Comparison of ENCODE assay signal across 14 cellular contexts in genomic region chr6:125220712-125221111, GRCh38.
DNase-seq lines count a peak whose midpoint lies in the region; ATAC-seq and TF ChIP-seq lines count a peak whose summit lies in the region.
"Had no signal": no experiment of that assay in that cellular context is flagged by ENCODE, and none has a peak within 500 bp of the region (broad histone marks: within the 10 kb centered on the region; RNA-seq: fewer than 3 reads in every experiment).

No MANE protein-coding gene starts in this region.

- no peak overlapping the region for H3K4me3 ChIP-seq in ascending aorta
- H3K4me3 ChIP-seq in heart left ventricle, result no peak overlapping the region
- no peak overlapping the region for H3K4me3 ChIP-seq in neuronal stem cell (ENCODE audit: low read length in 2 of 2)
- H3K4me3 ChIP-seq in upper lobe of left lung, result no peak overlapping the region

- H3K9me3 ChIP-seq in ascending aorta (no peaks in the 10 kb centered on the region), heart left ventricle (no peaks in the 10 kb centered on the region), neuronal stem cell (replicated peaks in 1 of 2; ENCODE audit: control insufficient read depth in 2 of 2, insufficient read depth in 1 of 2, low read depth in 1 of 2, low read length in 2 of 2) (no peaks in the 10 kb centered on the region), upper lobe of left lung (no peaks in the 10 kb centered on the region)

- WGBS in heart left ventricle, 4 donors, result 54 to 69% (median 58%) methylated on average over 2 of the region's 2 CpGs
- WGBS in neuronal stem cell (ENCODE audit: extremely low coverage in 2 of 2, insufficient read length in 2 of 2, insufficient replicate concordance in 1 of 2), 2 donors, result no CpG with 5 or more reads among the region's 2 CpGs
- WGBS in upper lobe of left lung, 2 donors, result 70 to 83% methylated on average over 2 of the region's 2 CpGs

- H4K91ac ChIP-seq in neuronal stem cell (ENCODE audit: low read depth, low read length, poor library complexity), result no peak overlapping the region

- intact Hi-C loops in ascending aorta (cut with DNase I), result loop anchor here (5.0 kb wide), 1 partner anchor 42 kb away; no protein-coding TSS in a partner anchor
- intact Hi-C loops in heart left ventricle (cut with DNase I), result no loop called here

- peaks cover 20% of the 10 kb centered on the region for H3K4me1 Mint-ChIP-seq in osteocyte (ENCODE audit: unreplicated experiment)
- H3K4me1 Mint-ChIP-seq: activated naive CD4-positive, alpha-beta T cell treated with anti-CD3 and anti-CD28 coated beads, Interleukin-2, amount 50 U/mL, for 24 hours had no signal

- H3K27me3 Mint-ChIP-seq in osteocyte (ENCODE audit: unreplicated experiment), result no peaks in the 10 kb centered on the region

- TF ChIP-seq POLR2A in heart left ventricle (IDR thresholded peaks at IDR 0.05) (no peak), upper lobe of left lung (IDR thresholded peaks at IDR 0.05) (no peak)

- TF ChIP-seq CTCF in ascending aorta (IDR thresholded peaks at IDR 0.05) (no peak), heart left ventricle (IDR thresholded peaks at IDR 0.05) (peak in 1 of 12 donors; percentile 25), upper lobe of left lung (IDR thresholded peaks at IDR 0.05) (peak in 1 of 6 experiments; percentile 21), osteocyte (IDR thresholded peaks at IDR 0.05) (no peak)

- peak; percentile 86 to 92 (median 89) for ATAC-seq in heart left ventricle
- peak; percentile 70 to 81 for ATAC-seq in upper lobe of left lung (ENCODE audit: low FRiP score in 2 of 2)
- ATAC-seq: PC-3 had no signal

- no peak overlapping the region for H3K4ac ChIP-seq in neuronal stem cell (ENCODE audit: low read length)

- H3K9ac ChIP-seq in neuronal stem cell (ENCODE audit: low read depth, low read length, poor library complexity), result no peak overlapping the region

- H4K8ac ChIP-seq in neuronal stem cell (ENCODE audit: low read depth, low read length), result no peak overlapping the region

- H2BK12ac ChIP-seq in neuronal stem cell (ENCODE audit: low read length), result no peak overlapping the region

- peak in 1 of 2 donors; percentile 75 for DNase-seq in ascending aorta (ENCODE audit: low spot score in 2 of 2)
- DNase-seq in heart left ventricle, result peak in 4 of 5 donors; percentile 37 to 51 (median 44)
- DNase-seq in neuronal stem cell (ENCODE audit: low spot score), result no peak
- DNase-seq in upper lobe of left lung, result peak in 1 of 2 donors; percentile 60
- DNase-seq in 8988T, result no peak
- no peak for DNase-seq in NCI-H2081 treated with DMSO at 0.1 percent for 48 hours (lab: John Stamatoyannopoulos, UW)
- DNase-seq in osteocyte (ENCODE audit: extremely low spot score, unreplicated experiment), result no peak
- DNase-seq in T1000 (lab: John Stamatoyannopoulos, UW), result no peak
- DNase-seq: COR-L47, dermis blood vessel endothelial cell, mesendoderm, NCI-H2227 treated with DMSO at 0.1 percent for 48 hours, PC-3 had no signal

- H3K4me1 ChIP-seq in ascending aorta (peaks cover 13 to 29% of the 10 kb centered on the region in 2 donors), heart left ventricle (peaks cover 0 to 61% (median 20%) of the 10 kb centered on the region in 12 donors), neuronal stem cell (ENCODE audit: control insufficient read depth in 2 of 2, insufficient read depth in 1 of 2, low read depth in 1 of 2, low read length in 2 of 2) (peaks cover 10 to 12% of the 10 kb centered on the region in 2 donors), upper lobe of left lung (peaks cover 0 to 12% (median 0%) of the 10 kb centered on the region in 4 donors)

- H3K4me3 Mint-ChIP-seq in osteocyte (ENCODE audit: unreplicated experiment), result no peak overlapping the region
- H3K4me3 Mint-ChIP-seq: activated naive CD4-positive, alpha-beta T cell treated with anti-CD3 and anti-CD28 coated beads, Interleukin-2, amount 50 U/mL, for 24 hours had no signal

- H3K18ac ChIP-seq in neuronal stem cell (ENCODE audit: low read length), result no peak overlapping the region

- H3K79me1 ChIP-seq in neuronal stem cell (ENCODE audit: low read depth, low read length), result no peaks in the 10 kb centered on the region

- no peak overlapping the region for H3K23ac ChIP-seq in neuronal stem cell (ENCODE audit: low read depth, low read length, poor library complexity)

- no peak overlapping the region for H2AK5ac ChIP-seq in neuronal stem cell (ENCODE audit: low read depth, low read length)

- H2BK5ac ChIP-seq in neuronal stem cell (ENCODE audit: low read length), result no peak overlapping the region

- H3K27me3 ChIP-seq in ascending aorta, result no peaks in the 10 kb centered on the region
- H3K27me3 ChIP-seq in heart left ventricle, result no peaks in the 10 kb centered on the region
- H3K27me3 ChIP-seq in neuronal stem cell (ENCODE audit: control insufficient read depth in 3 of 3, insufficient read depth in 3 of 3, low read depth in 1 of 3, low read length in 3 of 3), result no peaks in the 10 kb centered on the region
- no peaks in the 10 kb centered on the region for H3K27me3 ChIP-seq in upper lobe of left lung

- H3K4me2 ChIP-seq in neuronal stem cell (ENCODE audit: insufficient read depth, low read length, poor library complexity, severe bottlenecking), result no peak overlapping the region

- H3K14ac ChIP-seq in neuronal stem cell (ENCODE audit: low read length), result no peak overlapping the region

- H2BK15ac ChIP-seq in neuronal stem cell (ENCODE audit: low read length), result no peak overlapping the region

- H3K36me3 ChIP-seq in ascending aorta, result no peaks in the 10 kb centered on the region
- no peaks in the 10 kb centered on the region for H3K36me3 ChIP-seq in heart left ventricle
- H3K36me3 ChIP-seq in neuronal stem cell (replicated peaks in 1 of 2; ENCODE audit: control insufficient read depth in 2 of 2, insufficient read depth in 2 of 2, low read length in 2 of 2), result no peaks in the 10 kb centered on the region
- no peaks in the 10 kb centered on the region for H3K36me3 ChIP-seq in upper lobe of left lung

- peak overlapping the region; percentile 75 for H2AFZ ChIP-seq in neuronal stem cell (ENCODE audit: low read length)

- H3K9me3 Mint-ChIP-seq in osteocyte (ENCODE audit: unreplicated experiment), result no peaks in the 10 kb centered on the region
- H3K9me3 Mint-ChIP-seq: activated naive CD4-positive, alpha-beta T cell treated with anti-CD3 and anti-CD28 coated beads, Interleukin-2, amount 50 U/mL, for 24 hours had no signal

- no peak for TF ChIP-seq EP300 in upper lobe of left lung (IDR thresholded peaks at IDR 0.05)

- H3K27ac ChIP-seq in ascending aorta, result peak overlapping the region; percentile 80 to 90
- peak overlapping the region; percentile 3 to 84 (median 66) for H3K27ac ChIP-seq in heart left ventricle
- no peak overlapping the region for H3K27ac ChIP-seq in neuronal stem cell (replicated peaks; ENCODE audit: low read length)
- no peak overlapping the region for H3K27ac ChIP-seq in upper lobe of left lung

- H3K27ac Mint-ChIP-seq in osteocyte (ENCODE audit: unreplicated experiment), result no peak overlapping the region
- H3K27ac Mint-ChIP-seq: activated naive CD4-positive, alpha-beta T cell treated with anti-CD3 and anti-CD28 coated beads, Interleukin-2, amount 50 U/mL, for 24 hours had no signal

- H2BK120ac ChIP-seq in neuronal stem cell (ENCODE audit: low read depth, low read length), result no peak overlapping the region

- H3K36me3 Mint-ChIP-seq in osteocyte (ENCODE audit: unreplicated experiment), result no peaks in the 10 kb centered on the region
- H3K36me3 Mint-ChIP-seq: activated naive CD4-positive, alpha-beta T cell treated with anti-CD3 and anti-CD28 coated beads, Interleukin-2, amount 50 U/mL, for 24 hours had no signal

Comparison
In these comparisons a context has a peak if more than half of its experiments do, and no peak if none do; other contexts are left out.
1. DNase-seq: peak in heart left ventricle (4 of 5); none in neuronal stem cell (single experiment), 8988T (single experiment), NCI-H2081 treated with DMSO at 0.1 percent for 48 hours (single experiment), osteocyte (single experiment) and T1000 (single experiment).
2. H3K27ac ChIP-seq: peak in ascending aorta (2 of 2) and heart left ventricle (12 of 12); none in neuronal stem cell (single experiment) and upper lobe of left lung (0 of 4).